18 cellular contexts compared by ENCODE assay signal in the genomic region with DNA sequence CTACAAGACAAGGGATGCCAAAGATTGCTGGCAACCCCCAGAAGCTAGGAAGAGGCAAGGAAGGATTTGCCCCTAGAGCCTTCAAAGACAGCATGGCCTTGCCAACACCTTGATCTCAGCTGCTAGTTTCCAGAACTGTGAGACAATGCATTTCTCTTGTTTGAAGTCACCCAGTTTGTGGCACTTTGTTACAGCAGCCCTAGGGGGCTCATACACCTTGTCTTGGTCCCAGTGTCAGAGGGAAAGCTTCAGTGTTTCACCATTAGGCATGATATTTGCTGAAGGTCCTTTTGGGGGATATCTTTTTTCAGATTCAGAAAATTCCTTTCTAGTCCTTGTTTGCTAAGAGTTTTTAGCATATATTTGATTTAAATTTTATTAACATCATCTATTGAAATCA. TPM values are rescaled to one million over a fixed set of nuclear protein-coding genes. Genes with fewer than 3 reads are reported as not detected.
DNase-seq lines count a peak whose midpoint lies in the region; FAIRE-seq and TF ChIP-seq lines count a peak whose summit lies in the region.
"Had no signal": no experiment of that assay in that cellular context is flagged by ENCODE, and none has a peak within 500 bp of the region (broad histone marks: within the 10 kb centered on the region; RNA-seq: fewer than 3 reads in every experiment).

No MANE protein-coding gene starts in this region.

- TF ChIP-seq CTCF in H9 (conservative IDR thresholded peaks at IDR 0.05) (no peak), H1 (IDR thresholded peaks at IDR 0.05; ENCODE audit: control extremely low read depth in 1 of 3, insufficient read depth in 1 of 3, low read depth in 1 of 3, low read length in 3 of 3) (no peak), prostate gland (IDR thresholded peaks at IDR 0.05) (no peak)

- CTCF ChIA-PET in H1 (lab: Charles Lee; ENCODE audit: partially characterized antibody), result interaction anchor here (0.6 to 0.9 kb wide), 2 partner anchors 19 to 92 kb away, joined by 3 read pairs; no protein-coding TSS in a partner anchor

- H4K91ac ChIP-seq in H9 (ENCODE audit: insufficient read length, low read depth, low read length) (no peak overlapping the region), H1 (replicated peaks; ENCODE audit: insufficient read length, low read length) (no peak overlapping the region)

- H3K4ac ChIP-seq in H9 (ENCODE audit: low read depth, low read length) (no peak overlapping the region), H1 (replicated peaks; ENCODE audit: insufficient read length, low read depth, low read length) (no peak overlapping the region)

- no peak for DNase-seq in H9
- no peak for DNase-seq in H1 (ENCODE audit: low read depth in 1 of 2, low spot score in 2 of 2)
- DNase-seq in NCI-H748 (lab: John Stamatoyannopoulos, UW; ENCODE audit: unreplicated experiment), result no peak
- no peak for DNase-seq in prostate gland (ENCODE audit: low spot score)
- DNase-seq in NK-92 (lab: John Stamatoyannopoulos, UW; ENCODE audit: unreplicated experiment), result no peak
- DNase-seq: C1 segment of cervical spinal cord; Calu3; CD4-positive, alpha-beta memory T cell; COR-L47; DMS53; DMS79 treated with DMSO at 0.1 percent for 48 hours; GF-D8; GOT3; H7 had no signal

- no peak overlapping the region for H4K5ac ChIP-seq in H9 (ENCODE audit: insufficient read length, low read depth, low read length)
- H4K5ac ChIP-seq in H1 (ENCODE audit: insufficient read length, low read depth, low read length), result no peak overlapping the region

- H3K9me3 ChIP-seq in H9 (ENCODE audit: control insufficient read depth, low read depth, low read length) (no peaks in the 10 kb centered on the region), H1 (ENCODE audit: insufficient read depth in 2 of 2, low read depth in 1 of 2, low read length in 1 of 2) (no peaks in the 10 kb centered on the region), prostate gland (no peaks in the 10 kb centered on the region)

- no peaks in the 10 kb centered on the region; the same call in 1 of the 2 replicates for H3K27me3 ChIP-seq in H9 (ENCODE audit: insufficient read depth, low read length)
- H3K27me3 ChIP-seq in H1 (replicated peaks in 1 of 4; ENCODE audit: control insufficient read depth in 3 of 4, extremely low read depth in 1 of 4, insufficient read depth in 3 of 4, low read length in 3 of 4), result peaks cover 0 to 16% (median 10%) of the 10 kb centered on the region in 4 experiments; a peak in 6 of 7 replicates
- H3K27me3 ChIP-seq in rectal smooth muscle tissue (ENCODE audit: control insufficient read depth, insufficient read depth, low read length), result no peaks in the 10 kb centered on the region
- H3K27me3 ChIP-seq in prostate gland (replicated peaks; ENCODE audit: insufficient read depth), result no peaks in the 10 kb centered on the region

- H2BK120ac ChIP-seq in H9 (ENCODE audit: low read depth, low read length, poor library complexity, severe bottlenecking) (no peak overlapping the region), H1 (replicated peaks; ENCODE audit: low read depth, low read length) (no peak overlapping the region)

- H3K79me1 ChIP-seq in H9 (ENCODE audit: insufficient read depth, low read depth, low read length, poor library complexity, severe bottlenecking) (no peaks in the 10 kb centered on the region), H1 (ENCODE audit: low read depth, low read length) (no peaks in the 10 kb centered on the region)

- intact Hi-C loops in prostate gland (cut with DNase I), result loop anchor here (5.0 to 10.0 kb wide), 4 partner anchors 48 to 325 kb away; a partner anchor contains a TSS

- H4K20me1 ChIP-seq in H9 (ENCODE audit: control insufficient read depth, insufficient read depth, insufficient read length) (no peaks in the 10 kb centered on the region), H1 (replicated peaks in 1 of 2; ENCODE audit: control insufficient read depth in 1 of 2, insufficient read depth in 2 of 2, low read length in 2 of 2) (peaks cover 0 to 2% of the 10 kb centered on the region in 2 experiments)

- H2AK5ac ChIP-seq in H9 (ENCODE audit: insufficient read length, low read length) (no peak overlapping the region), H1 (ENCODE audit: low read depth, low read length) (no peak overlapping the region)

- no peak overlapping the region for H3T11ph ChIP-seq in H9 (ENCODE audit: low read length)

- H3K14ac ChIP-seq in H9 (ENCODE audit: insufficient read depth, low read length), result no peak overlapping the region
- no peak overlapping the region for H3K14ac ChIP-seq in H1 (ENCODE audit: insufficient read length)

- H3K56ac ChIP-seq in H9 (ENCODE audit: insufficient read length, low read depth, low read length) (no peak overlapping the region), H1 (replicated peaks; ENCODE audit: insufficient read length, low read depth, low read length) (no peak overlapping the region)

- H3K23ac ChIP-seq in H9 (ENCODE audit: insufficient read length, low read depth, low read length) (peak overlapping the region; percentile 28), H1 (ENCODE audit: insufficient read length) (no peak overlapping the region)

- H3K27me3 Mint-ChIP-seq in H9 (ENCODE audit: low read depth), result peaks cover 37% of the 10 kb centered on the region

- H2AFZ ChIP-seq in H9 (ENCODE audit: low read length), result no peak overlapping the region
- H2AFZ ChIP-seq in H1 (ENCODE audit: low read length), result no peak overlapping the region

- TF ChIP-seq POLR2A in H1 (IDR thresholded peaks at IDR 0.05; ENCODE audit: control extremely low read depth in 1 of 2, low read depth in 2 of 2, low read length in 2 of 2) (no peak), prostate gland (IDR thresholded peaks at IDR 0.05) (no peak)

- no peak overlapping the region for H3K4me2 ChIP-seq in H9 (ENCODE audit: insufficient read depth, insufficient read length, low read length)
- no peak overlapping the region for H3K4me2 ChIP-seq in H1 (ENCODE audit: insufficient read depth in 1 of 2, low read depth in 2 of 2, low read length in 2 of 2)

- FAIRE-seq in H1 (lab: Jason Lieb, UNC), result no peak
- FAIRE-seq: GM12891 had no signal

- H2BK20ac ChIP-seq in H9 (ENCODE audit: low read depth, low read length, poor library complexity, severe bottlenecking) (no peak overlapping the region), H1 (ENCODE audit: low read length) (no peak overlapping the region)

- H3K27ac ChIP-seq in H9 (ENCODE audit: insufficient read length, low read depth, low read length) (no peak overlapping the region), H1 (ENCODE audit: low read depth, low read length) (no peak overlapping the region), rectal smooth muscle tissue (ENCODE audit: low read depth, low read length) (peak overlapping the region; percentile 48), prostate gland (no peak overlapping the region)

- no peak for TF ChIP-seq EP300 in H1 (IDR thresholded peaks at IDR 0.05; ENCODE audit: borderline replicate concordance in 1 of 2, low read depth in 2 of 2, low read length in 2 of 2)

- no peaks in the 10 kb centered on the region for H3K9me3 Mint-ChIP-seq in H9

- H2BK15ac ChIP-seq in H9 (ENCODE audit: low read depth, low read length) (no peak overlapping the region), H1 (ENCODE audit: low read length) (no peak overlapping the region)

- no peak overlapping the region for H3K9ac ChIP-seq in H9 (ENCODE audit: extremely low read depth, insufficient read length, low read length)
- H3K9ac ChIP-seq in H1 (replicated peaks in 1 of 4; ENCODE audit: extremely low read depth in 1 of 4, low read depth in 3 of 4, low read length in 3 of 4), result no peak overlapping the region
- H3K9ac ChIP-seq in rectal smooth muscle tissue (ENCODE audit: low read length), result no peak overlapping the region

- H3K36me3 Mint-ChIP-seq in H9 (ENCODE audit: insufficient read depth in 1 of 3, low read depth in 3 of 3), result no peaks in the 10 kb centered on the region
- H3K36me3 Mint-ChIP-seq: CD4-positive, alpha-beta memory T cell had no signal

- H2BK12ac ChIP-seq in H9 (ENCODE audit: insufficient read length, low read depth, low read length) (no peak overlapping the region), H1 (ENCODE audit: low read depth, low read length) (0 out of 2 replicates have a peak overlapping the region, but pooled peaks have one; percentile 2)

- H3K4me3 ChIP-seq in H1 (ENCODE audit: extremely low read depth in 1 of 4, insufficient read depth in 2 of 4, low read depth in 3 of 4, low read length in 4 of 4), result no peak overlapping the region
- H3K4me3 ChIP-seq in rectal smooth muscle tissue (ENCODE audit: low read length), result no peak overlapping the region
- H3K4me3 ChIP-seq in prostate gland, result no peak overlapping the region

- H3K18ac ChIP-seq in H9 (ENCODE audit: insufficient read length, low read depth, low read length), result no peak overlapping the region
- H3K18ac ChIP-seq in H1 (ENCODE audit: extremely low read depth, low read length), result no peak overlapping the region

- H2BK5ac ChIP-seq in H9 (ENCODE audit: insufficient read length, low read length), result no peak overlapping the region
- no peak overlapping the region for H2BK5ac ChIP-seq in H1 (ENCODE audit: low read depth, low read length)

- no peak for TF ChIP-seq RAD21 in H1 (IDR thresholded peaks at IDR 0.05 in 1 of 2, conservative IDR thresholded peaks at IDR 0.05 in 1 of 2; ENCODE audit: low read depth in 2 of 2, low read length in 2 of 2)

- H3K4me1 ChIP-seq in H9 (ENCODE audit: insufficient read depth, low read length) (no peaks in the 10 kb centered on the region), H1 (replicated peaks in 1 of 4; ENCODE audit: control insufficient read depth in 3 of 4, insufficient read depth in 4 of 4, low read length in 3 of 4) (peaks cover 0 to 8% (median 2%) of the 10 kb centered on the region in 4 experiments; a peak in 3 of 7 replicates), rectal smooth muscle tissue (ENCODE audit: control insufficient read depth, insufficient read depth, low read length) (peaks cover 2% of the 10 kb centered on the region), prostate gland (replicated peaks) (no peaks in the 10 kb centered on the region)

- H4K8ac ChIP-seq in H9 (replicated peaks; ENCODE audit: insufficient read length, low read depth, low read length) (no peak overlapping the region), H1 (ENCODE audit: extremely low read depth, insufficient read depth, low read length) (no peak overlapping the region)

- peaks cover 13 to 15% of the 10 kb centered on the region in 2 experiments for H3K4me1 Mint-ChIP-seq in H9

- no peak overlapping the region for H3K27ac Mint-ChIP-seq in H9
- H3K27ac Mint-ChIP-seq: CD4-positive, alpha-beta memory T cell had no signal

- H3K4me3 Mint-ChIP-seq in H9, result no peak overlapping the region
- H3K4me3 Mint-ChIP-seq: CD4-positive, alpha-beta memory T cell had no signal

- H3K79me2 ChIP-seq in H9 (ENCODE audit: insufficient read depth, low read length) (no peaks in the 10 kb centered on the region), H1 (ENCODE audit: control insufficient read depth in 1 of 2, insufficient read depth in 2 of 2, low read length in 2 of 2) (no peaks in the 10 kb centered on the region)

- peaks cover 14% of the 10 kb centered on the region for H3K23me2 ChIP-seq in H9 (ENCODE audit: insufficient read length, low read depth, low read length, poor library complexity, severe bottlenecking)
- H3K23me2 ChIP-seq in H1 (ENCODE audit: low read depth, low read length), result peaks cover 9% of the 10 kb centered on the region

- POLR2A ChIA-PET in H1 (lab: Charles Lee; ENCODE audit: partially characterized antibody), result no interaction called here

- H3K36me3 ChIP-seq in H1 (ENCODE audit: control insufficient read depth in 2 of 4, insufficient read depth in 4 of 4, low read length in 3 of 4), result no peaks in the 10 kb centered on the region
- no peaks in the 10 kb centered on the region for H3K36me3 ChIP-seq in rectal smooth muscle tissue (ENCODE audit: control insufficient read depth, insufficient read depth, low read length)
- H3K36me3 ChIP-seq in prostate gland, result no peaks in the 10 kb centered on the region

RNA-seq across cellular contexts. Expression of a gene that starts 3.1 kb away (rescaled TPM):
- 10.8 and 11.9 TPM in 2 replicates for total RNA-seq in H9 (2021)
- 9.0 and 10.4 TPM in 2 replicates for total RNA-seq in H1 (2021; fragmentation: NEBNext Ultra II Directional; extraction: Animal tissue kit (Norgen Biotek cat#: 25700))
- 7.9 and 8.5 TPM in 2 replicates for polyA plus RNA-seq in H1 (2011; rRNA removed)
- 12.6 TPM for polyA plus RNA-seq in H1 (2011; cell fraction: cytosol; rRNA removed)
- 3.8 TPM for polyA plus RNA-seq in H1 (2011; cell fraction: nucleus; rRNA removed)
- 9.8 to 10.8 TPM (median 10.4 TPM) in 4 replicates for polyA plus RNA-seq in H1 (2012, experiment 1 of 2)
- 2.7 TPM for polyA plus RNA-seq in H1 (2012, experiment 2 of 2)
- polyA plus RNA-seq in H1 (2013, experiment 1 of 2), result 11.0 TPM
- polyA plus RNA-seq in H1 (2013, experiment 2 of 2), result 13.9 TPM
- 9.0 and 13.2 TPM in 2 replicates for polyA minus RNA-seq in H1 (2011; rRNA and poly(A)+ RNA removed)
- 4.1 TPM for polyA minus RNA-seq in H1 (2011; cell fraction: cytosol; rRNA and poly(A)+ RNA removed)
- 2.7 TPM for polyA minus RNA-seq in H1 (2011; cell fraction: nucleus; rRNA and poly(A)+ RNA removed)
- total RNA-seq in prostate gland, result 10 to 100 TPM; 11.5 to 20.9 TPM
- total RNA-seq: A673; CD4-positive, alpha-beta memory T cell had no signal
- polyA plus RNA-seq: CD4-positive, alpha-beta memory T cell had no signal

RNA-seq across cellular contexts. Expression of a gene that starts 49.4 kb away (rescaled TPM):
- total RNA-seq in H9 (2021) (0.15 and 0.17 TPM in 2 replicates), prostate gland (1 to 10 TPM in 1 of 2 donors, under 1 TPM in 1; 0.96 to 2.1 TPM)
- 0.04 and 0.08 TPM in 2 replicates for total RNA-seq in H1 (2021; fragmentation: NEBNext Ultra II Directional; extraction: Animal tissue kit (Norgen Biotek cat#: 25700))
- 0.08 and 0.17 TPM in 2 replicates for polyA plus RNA-seq in H1 (2011; rRNA removed)
- 0.22 TPM for polyA plus RNA-seq in H1 (2011; cell fraction: cytosol; rRNA removed)
- 0.31 TPM for polyA plus RNA-seq in H1 (2011; cell fraction: nucleus; rRNA removed)
- polyA plus RNA-seq in H1 (2012, experiment 1 of 2), result 0.01 TPM in 1 of 4 replicates, not detected in the others
- 0.01 TPM for polyA plus RNA-seq in H1 (2012, experiment 2 of 2)
- polyA plus RNA-seq in H1 (2013, experiment 1 of 2), result 0.02 TPM
- 0.09 TPM for polyA plus RNA-seq in H1 (2013, experiment 2 of 2)
- 0.03 and 0.20 TPM in 2 replicates for polyA minus RNA-seq in H1 (2011; rRNA and poly(A)+ RNA removed)
- polyA minus RNA-seq in H1 (2011; cell fraction: cytosol; rRNA and poly(A)+ RNA removed), result not detected
- polyA minus RNA-seq in H1 (2011; cell fraction: nucleus; rRNA and poly(A)+ RNA removed), result 0.10 TPM
- total RNA-seq: A673; CD4-positive, alpha-beta memory T cell; G401 had no signal
- polyA plus RNA-seq: CD4-positive, alpha-beta memory T cell had no signal
